8 cellular contexts compared by ENCODE assay signal in the genomic region with DNA sequence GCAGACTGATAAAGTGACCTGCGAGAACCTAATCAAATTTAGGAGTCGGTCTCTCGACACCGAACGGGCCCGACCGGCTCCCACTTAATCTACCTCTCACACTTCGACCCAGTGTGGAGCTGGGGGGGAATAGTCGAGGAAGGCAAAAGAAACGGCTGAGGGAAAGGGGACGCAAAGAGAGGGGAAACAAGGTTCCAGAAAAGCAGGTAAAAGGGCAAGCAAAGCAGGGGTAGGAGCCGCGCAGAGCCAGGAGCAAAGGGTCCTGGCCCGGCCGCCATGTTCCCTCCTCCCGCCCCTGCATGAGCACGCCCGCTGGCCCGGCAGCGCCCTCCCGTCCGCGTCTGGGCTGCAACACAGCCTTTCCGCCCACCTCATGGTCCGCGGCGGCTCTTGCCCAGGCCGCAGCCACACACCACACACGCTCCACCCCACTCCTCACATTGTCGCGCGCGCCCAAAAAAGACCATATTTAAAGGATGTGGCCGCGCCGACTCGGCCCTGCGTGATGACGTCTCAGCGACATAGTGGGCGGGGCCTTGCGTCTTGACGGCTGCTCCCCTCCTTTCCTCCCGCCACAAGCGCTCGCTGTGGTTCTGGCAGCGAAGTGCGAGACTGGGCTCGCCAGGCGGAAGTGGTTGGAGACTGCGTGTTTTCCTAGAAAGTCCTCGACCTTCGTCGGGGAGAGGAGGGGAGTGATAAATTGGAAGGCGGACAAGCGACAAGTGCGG. TPM values are rescaled to one million over a fixed set of nuclear protein-coding genes. Genes with fewer than 3 reads are reported as not detected.
DNase-seq lines count a peak whose midpoint lies in the region; ATAC-seq and TF ChIP-seq lines count a peak whose summit lies in the region.

A gene with protein sequence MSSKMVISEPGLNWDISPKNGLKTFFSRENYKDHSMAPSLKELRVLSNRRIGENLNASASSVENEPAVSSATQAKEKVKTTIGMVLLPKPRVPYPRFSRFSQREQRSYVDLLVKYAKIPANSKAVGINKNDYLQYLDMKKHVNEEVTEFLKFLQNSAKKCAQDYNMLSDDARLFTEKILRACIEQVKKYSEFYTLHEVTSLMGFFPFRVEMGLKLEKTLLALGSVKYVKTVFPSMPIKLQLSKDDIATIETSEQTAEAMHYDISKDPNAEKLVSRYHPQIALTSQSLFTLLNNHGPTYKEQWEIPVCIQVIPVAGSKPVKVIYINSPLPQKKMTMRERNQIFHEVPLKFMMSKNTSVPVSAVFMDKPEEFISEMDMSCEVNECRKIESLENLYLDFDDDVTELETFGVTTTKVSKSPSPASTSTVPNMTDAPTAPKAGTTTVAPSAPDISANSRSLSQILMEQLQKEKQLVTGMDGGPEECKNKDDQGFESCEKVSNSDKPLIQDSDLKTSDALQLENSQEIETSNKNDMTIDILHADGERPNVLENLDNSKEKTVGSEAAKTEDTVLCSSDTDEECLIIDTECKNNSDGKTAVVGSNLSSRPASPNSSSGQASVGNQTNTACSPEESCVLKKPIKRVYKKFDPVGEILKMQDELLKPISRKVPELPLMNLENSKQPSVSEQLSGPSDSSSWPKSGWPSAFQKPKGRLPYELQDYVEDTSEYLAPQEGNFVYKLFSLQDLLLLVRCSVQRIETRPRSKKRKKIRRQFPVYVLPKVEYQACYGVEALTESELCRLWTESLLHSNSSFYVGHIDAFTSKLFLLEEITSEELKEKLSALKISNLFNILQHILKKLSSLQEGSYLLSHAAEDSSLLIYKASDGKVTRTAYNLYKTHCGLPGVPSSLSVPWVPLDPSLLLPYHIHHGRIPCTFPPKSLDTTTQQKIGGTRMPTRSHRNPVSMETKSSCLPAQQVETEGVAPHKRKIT (minus strand): TSS at position 510 of the 728 bp plus-strand sequence. CDS start 1,165 bp downstream, outside the sequence.

- H3K4me1 ChIP-seq in adipocyte (ENCODE audit: control insufficient read depth, insufficient read depth, low read length), result peaks cover 30% of the 10 kb centered on the region
- H3K4me1 ChIP-seq in cardiac muscle cell (ENCODE audit: low read depth), result peaks cover 28% of the 10 kb centered on the region
- peaks cover 3% of the 10 kb centered on the region for H3K4me1 ChIP-seq in parathyroid adenoma
- H3K4me1 ChIP-seq in tibial nerve, result peaks cover 4 to 54% (median 15%) of the 10 kb centered on the region in 4 donors

- H3K27me3 ChIP-seq in adipocyte (replicated peaks; ENCODE audit: control insufficient read depth, insufficient read depth, low read length), result no peaks in the 10 kb centered on the region
- H3K27me3 ChIP-seq in cardiac muscle cell, result no peaks in the 10 kb centered on the region
- H3K27me3 ChIP-seq in parathyroid adenoma (ENCODE audit: control insufficient read depth, insufficient read depth, low read length), result no peaks in the 10 kb centered on the region
- no peaks in the 10 kb centered on the region for H3K27me3 ChIP-seq in tibial nerve

- H3K4me3 ChIP-seq in adipocyte (ENCODE audit: low read length) (peak within 1 kb of the TSS; percentile 93), cardiac muscle cell (peak within 1 kb of the TSS; percentile 50), parathyroid adenoma (ENCODE audit: low read depth, low read length) (peak within 1 kb of the TSS; percentile 72), tibial nerve (peak within 1 kb of the TSS; percentile 58 to 90 (median 81))

- ATAC-seq in HG02763 (IDR thresholded peaks at IDR 0.05; ENCODE audit: unreplicated experiment), result peak; percentile 88

- H3K9ac ChIP-seq in adipocyte (ENCODE audit: low read length) (peak within 1 kb of the TSS; percentile 97), parathyroid adenoma (peak within 1 kb of the TSS; percentile 59)

- peaks cover 10% of the 10 kb centered on the region for H3K79me2 ChIP-seq in parathyroid adenoma

- TF ChIP-seq POLR2A in tibial nerve (IDR thresholded peaks at IDR 0.05), result peak; percentile 79 to 86

- H3K36me3 ChIP-seq in adipocyte (ENCODE audit: control insufficient read depth, insufficient read depth, low read length, severe bottlenecking), result peaks cover 10% of the 10 kb centered on the region
- H3K36me3 ChIP-seq in cardiac muscle cell, result peaks cover 7% of the 10 kb centered on the region
- no peaks in the 10 kb centered on the region for H3K36me3 ChIP-seq in parathyroid adenoma (ENCODE audit: control insufficient read depth, insufficient read depth, low read length)
- peaks cover 0 to 15% (median 0%) of the 10 kb centered on the region in 3 donors for H3K36me3 ChIP-seq in tibial nerve

- peak within 1 kb of the TSS; percentile 75 for H3K4me2 ChIP-seq in parathyroid adenoma (ENCODE audit: low read length)

- H3K27ac ChIP-seq in cardiac muscle cell, result peak within 1 kb of the TSS; percentile 95
- H3K27ac ChIP-seq in parathyroid adenoma, result peak within 1 kb of the TSS; percentile 97
- peak within 1 kb of the TSS; percentile 79 to 97 (median 92) for H3K27ac ChIP-seq in tibial nerve

- H3K9me3 ChIP-seq in adipocyte (ENCODE audit: control insufficient read depth, low read length) (no peaks in the 10 kb centered on the region), cardiac muscle cell (ENCODE audit: low read depth) (no peaks in the 10 kb centered on the region), parathyroid adenoma (ENCODE audit: control insufficient read depth, low read length) (no peaks in the 10 kb centered on the region), tibial nerve (no peaks in the 10 kb centered on the region)

- DNase-seq in NCI-H1417 treated with DMSO at 0.1 percent for 48 hours (lab: John Stamatoyannopoulos, UW) (peak; percentile 79), SW480 (ENCODE audit: low spot score) (peak; percentile 89), adipocyte (ENCODE audit: low read depth) (peak; percentile 98), cardiac muscle cell (ENCODE audit: low read depth in 1 of 2, low spot score in 1 of 2) (peak; percentile 96 to 97), tibial nerve (ENCODE audit: low spot score in 2 of 2) (peak; percentile 92 to 96)

- TF ChIP-seq CTCF in GM12872 (IDR thresholded peaks at IDR 0.05; ENCODE audit: insufficient read depth, low read depth, low read length), result 0 out of 3 replicates have a peak, but pooled peaks have one; percentile 6
- peak; percentile 5 for TF ChIP-seq CTCF in cardiac muscle cell (IDR thresholded peaks at IDR 0.05; ENCODE audit: low read depth, low read length)
- TF ChIP-seq CTCF in parathyroid adenoma (IDR thresholded peaks at IDR 0.05), result no peak
- peak in 3 of 5 experiments; percentile 6 to 40 (median 22) for TF ChIP-seq CTCF in tibial nerve (IDR thresholded peaks at IDR 0.05)

- H2AFZ ChIP-seq in parathyroid adenoma, result peak within 1 kb of the TSS; percentile 76

- WGBS in tibial nerve, 2 donors, result 0 to 2% methylated on average over 52 to 57 of the region's 57 CpGs

- peak; percentile 64 to 98 for TF ChIP-seq EP300 in tibial nerve (IDR thresholded peaks at IDR 0.05)

RNA-seq across cellular contexts. Expression of the gene that starts here (rescaled TPM):
- total RNA-seq in cardiac muscle cell (19.8 and 41.5 TPM in 2 replicates), tibial nerve (10 to 100 TPM; 23.9 to 44.1 (median 26.0) TPM)
- 26.4 and 49.4 TPM in 2 replicates for polyA plus RNA-seq in cardiac muscle cell

Comparison
In these comparisons a context has a peak if more than half of its experiments do, and no peak if none do; other contexts are left out.
1. Peak in every context shown above with its lines: DNase-seq, ATAC-seq, H3K4me3 ChIP-seq and H3K27ac ChIP-seq.